9 cellular contexts compared by ENCODE assay signal in genomic region chr14:64137657-64138290, GRCh38.
A peak's percentile ranks its signal among the peaks of the same experiment; 100 is the strongest.
DNase-seq lines count a peak whose midpoint lies in the region; ATAC-seq, FAIRE-seq and TF ChIP-seq lines count a peak whose summit lies in the region.
"Had no signal": no experiment of that assay in that cellular context is flagged by ENCODE, and none has a peak within 500 bp of the region (broad histone marks: within the 10 kb centered on the region; RNA-seq: fewer than 3 reads in every experiment).

No MANE protein-coding gene starts in this region.

- H3K4me3 ChIP-seq in HFF-Myc (replicated peaks; ENCODE audit: low read depth, low read length) (no peak overlapping the region), astrocyte of the spinal cord (ENCODE audit: low read depth, low read length) (no peak overlapping the region)

- ATAC-seq in HG02973 (IDR thresholded peaks at IDR 0.05; ENCODE audit: unreplicated experiment) = no peak

- DNase-seq in ELF-1 (ENCODE audit: low read depth, low spot score) = peak; percentile 7
- no peak for DNase-seq in HFF-Myc (ENCODE audit: extremely low read depth, low read depth)
- DNase-seq in astrocyte of the spinal cord (ENCODE audit: low read depth, low spot score) = no peak
- peak; percentile 42 to 43 for DNase-seq in lung microvascular endothelial cell (ENCODE audit: low read depth in 2 of 2)
- DNase-seq in midbrain (lab: John Stamatoyannopoulos, UW) = no peak
- no peak for DNase-seq in GM12892 (ENCODE audit: insufficient read length)
- DNase-seq in cortex of kidney (lab: John Stamatoyannopoulos, UW) = no peak
- DNase-seq: activated naive CD4-positive, alpha-beta T cell treated with anti-CD3 and anti-CD28 coated beads, Interleukin-2, amount 50 U/mL, for 16 hours had no signal

- TF ChIP-seq CTCF in HFF-Myc (IDR thresholded peaks at IDR 0.05; ENCODE audit: low read depth, low read length, missing control alignments) = peak; percentile 19
- peak; percentile 28 for TF ChIP-seq CTCF in astrocyte of the spinal cord (IDR thresholded peaks at IDR 0.05; ENCODE audit: low read depth, low read length)

- in situ Hi-C loops in astrocyte of the spinal cord (cut with HindIII; ENCODE audit: low sequenced_read_pairs) = no loop called here

- no peak for TF ChIP-seq POLR2A in GM12892 (IDR thresholded peaks at IDR 0.05; ENCODE audit: low read depth, low read length)

- no peak for FAIRE-seq in GM12892 (lab: Jason Lieb, UNC)

Comparison
In these comparisons a context has a peak if more than half of its experiments do, and no peak if none do; other contexts are left out.
1. DNase-seq: peak in ELF-1 (single experiment) and lung microvascular endothelial cell (2 of 2); none in HFF-Myc (single experiment), astrocyte of the spinal cord (single experiment), midbrain (single experiment), GM12892 (single experiment) and cortex of kidney (single experiment).